20 cellular contexts compared by ENCODE assay signal in the genomic region with DNA sequence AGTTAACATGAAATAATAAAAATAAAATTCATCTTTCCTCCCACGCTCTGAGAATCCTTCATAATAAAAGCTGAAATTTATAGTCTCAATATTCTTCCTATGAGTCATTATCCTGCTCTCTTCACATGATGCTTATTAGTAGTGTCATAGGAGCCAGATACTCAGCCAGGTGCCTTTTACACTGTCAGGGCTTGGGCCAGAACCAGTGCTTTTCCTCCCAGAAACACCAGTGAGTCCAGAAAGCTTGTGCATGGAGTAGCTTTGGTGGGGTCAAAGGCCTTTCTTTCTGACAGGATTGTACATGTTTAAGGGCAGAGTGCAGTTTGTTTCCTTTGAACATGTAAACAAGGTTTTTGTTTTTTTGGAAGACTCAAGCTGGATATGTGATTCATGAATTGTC. TPM values are rescaled to one million over a fixed set of nuclear protein-coding genes. Genes with fewer than 3 reads are reported as not detected.
DNase-seq lines count a peak whose midpoint lies in the region; TF ChIP-seq lines count a peak whose summit lies in the region.
"Had no signal": no experiment of that assay in that cellular context is flagged by ENCODE, and none has a peak within 500 bp of the region (broad histone marks: within the 10 kb centered on the region; RNA-seq: fewer than 3 reads in every experiment).

No MANE protein-coding gene starts in this region.

- H3K36me3 Mint-ChIP-seq in CD8-positive, alpha-beta memory T cell: peaks cover 4 to 36% (median 11%) of the 10 kb centered on the region in 3 donors

- TF ChIP-seq CTCF in RWPE1 (conservative IDR thresholded peaks at IDR 0.05; ENCODE audit: low read depth) (no peak), osteoblast (IDR thresholded peaks at IDR 0.05; ENCODE audit: extremely low read depth, low read depth, low read length) (no peak)

- no peaks in the 10 kb centered on the region for H3K27me3 Mint-ChIP-seq in CD8-positive, alpha-beta memory T cell
- H3K27me3 Mint-ChIP-seq: stimulated activated naive CD8-positive, alpha-beta T cell treated with anti-CD3 and anti-CD28 coated beads, Interleukin-15, amount 100 ng/mL, for 72 hours; T-cell had no signal

- DNase-seq in GM03348 (ENCODE audit: low spot score) (peak; percentile 74), RWPE1 (ENCODE audit: low spot score) (peak; percentile 77), fibroblast of peridontal ligament (ENCODE audit: extremely low read depth) (peak; percentile 23), osteoblast (ENCODE audit: insufficient read length, low spot score, missing footprints) (peak; percentile 88), Kasumi-1 (lab: John Stamatoyannopoulos, UW) (no peak), ureter (ENCODE audit: low spot score) (no peak), SKM-1 (lab: John Stamatoyannopoulos, UW; ENCODE audit: unreplicated experiment) (no peak)
- no peak for DNase-seq in CD8-positive, alpha-beta memory T cell
- DNase-seq: activated gamma-delta T cell; C1 segment of cervical spinal cord; DMS79 treated with DMSO at 0.1 percent for 48 hours; gastrocnemius medialis; KG1; NCI-H1694; NCI-H510A; stimulated activated naive CD8-positive, alpha-beta T cell treated with anti-CD3 and anti-CD28 coated beads, Interleukin-15, amount 100 ng/mL, for 72 hours; T-cell; WERI-Rb-1 had no signal

- no peak overlapping the region for H2AFZ ChIP-seq in osteoblast (ENCODE audit: low read length)

- POLR2A ChIA-PET in RWPE1 (lab: Yijun Ruan, JAX; ENCODE audit: low non-redundant PET): no interaction called here
- POLR2A ChIA-PET in CD8-positive, alpha-beta memory T cell (lab: Charles Lee): no interaction called here

- peaks cover 19% of the 10 kb centered on the region for H3K36me3 ChIP-seq in osteoblast (ENCODE audit: insufficient read depth, low read length)
- H3K36me3 ChIP-seq in CD8-positive, alpha-beta memory T cell (ENCODE audit: insufficient read depth, low read length): peaks cover 14% of the 10 kb centered on the region

- peaks cover 32% of the 10 kb centered on the region for H3K79me2 ChIP-seq in osteoblast (ENCODE audit: insufficient read depth, low read length)

- H3K27ac Mint-ChIP-seq in CD8-positive, alpha-beta memory T cell: peak overlapping the region in 1 of 8 donors; percentile 44
- H3K27ac Mint-ChIP-seq: mesothelial cell of epicardium; stimulated activated naive CD8-positive, alpha-beta T cell treated with anti-CD3 and anti-CD28 coated beads, Interleukin-15, amount 100 ng/mL, for 72 hours; T-cell had no signal

- H3K4me2 ChIP-seq in osteoblast (ENCODE audit: insufficient read depth, low read length): peak overlapping the region; percentile 41

- CTCF ChIA-PET in RWPE1 (lab: Yijun Ruan, JAX): interaction anchor here (0.6 kb wide), 1 partner anchor 241 kb away, joined by 3 read pairs; no protein-coding TSS in a partner anchor
- CTCF ChIA-PET in CD8-positive, alpha-beta memory T cell (lab: Charles Lee): interaction anchor here (1.4 kb wide), 1 partner anchor 12 kb away, joined by 3 read pairs; no protein-coding TSS in a partner anchor

- H3K4me3 ChIP-seq in osteoblast (ENCODE audit: insufficient read depth, low read length): no peak overlapping the region
- H3K4me3 ChIP-seq in CD8-positive, alpha-beta memory T cell (ENCODE audit: low read length): no peak overlapping the region
- H3K4me3 ChIP-seq: gastrocnemius medialis had no signal

- no peaks in the 10 kb centered on the region for H3K9me3 Mint-ChIP-seq in CD8-positive, alpha-beta memory T cell
- H3K9me3 Mint-ChIP-seq: mesothelial cell of epicardium; stimulated activated naive CD8-positive, alpha-beta T cell treated with anti-CD3 and anti-CD28 coated beads, Interleukin-15, amount 100 ng/mL, for 72 hours; T-cell had no signal

- H4K20me1 ChIP-seq in osteoblast (ENCODE audit: insufficient read depth, low read length): no peaks in the 10 kb centered on the region

- H3K27ac ChIP-seq in RWPE1 (no peak overlapping the region), osteoblast (ENCODE audit: low read depth, low read length) (peak overlapping the region; percentile 91)
- H3K27ac ChIP-seq in CD8-positive, alpha-beta memory T cell (ENCODE audit: low read depth, low read length): no peak overlapping the region
- H3K27ac ChIP-seq: gastrocnemius medialis, neutrophil, WERI-Rb-1 had no signal

- H3K4me3 Mint-ChIP-seq in CD8-positive, alpha-beta memory T cell: no peak overlapping the region
- H3K4me3 Mint-ChIP-seq: mesothelial cell of epicardium; stimulated activated naive CD8-positive, alpha-beta T cell treated with anti-CD3 and anti-CD28 coated beads, Interleukin-15, amount 100 ng/mL, for 72 hours; T-cell had no signal

- H3K4me1 ChIP-seq in osteoblast (ENCODE audit: insufficient read depth, low read length): peaks cover 30% of the 10 kb centered on the region
- no peaks in the 10 kb centered on the region for H3K4me1 ChIP-seq in CD8-positive, alpha-beta memory T cell (ENCODE audit: insufficient read depth, low read length)

- peaks cover 4 to 12% (median 10%) of the 10 kb centered on the region in 3 donors for H3K4me1 Mint-ChIP-seq in CD8-positive, alpha-beta memory T cell

- H3K27me3 ChIP-seq in osteoblast (ENCODE audit: insufficient read depth, low read length): no peaks in the 10 kb centered on the region
- H3K27me3 ChIP-seq in CD8-positive, alpha-beta memory T cell (ENCODE audit: insufficient read depth, low read length, poor library complexity, severe bottlenecking): no peaks in the 10 kb centered on the region
- H3K27me3 ChIP-seq: gastrocnemius medialis, neutrophil had no signal

- H3K9me3 ChIP-seq in osteoblast (ENCODE audit: low read depth, low read length): no peaks in the 10 kb centered on the region
- H3K9me3 ChIP-seq in CD8-positive, alpha-beta memory T cell (ENCODE audit: low read length): no peaks in the 10 kb centered on the region
- H3K9me3 ChIP-seq: gastrocnemius medialis, neutrophil had no signal

RNA-seq across cellular contexts. Expression of a gene that starts 6.8 kb away (rescaled TPM):
- 4.4 and 4.7 TPM in 2 replicates for total RNA-seq in osteoblast
- 3.6 TPM for total RNA-seq in ureter
- 1 to 10 TPM; 7.8 to 7.9 TPM for total RNA-seq in CD8-positive, alpha-beta memory T cell
- polyA plus RNA-seq in CD8-positive, alpha-beta memory T cell: 0.82 TPM

RNA-seq across cellular contexts. Expression of a gene that starts 19.1 kb away (rescaled TPM):
- total RNA-seq in osteoblast (27.9 and 30.6 TPM in 2 replicates), ureter (12.1 TPM)
- 10 to 100 TPM; 31.0 to 34.6 TPM for total RNA-seq in CD8-positive, alpha-beta memory T cell
- 4.6 TPM for polyA plus RNA-seq in CD8-positive, alpha-beta memory T cell

Comparison
In these comparisons a context has a peak if more than half of its experiments do, and no peak if none do; other contexts are left out.
1. DNase-seq: peak in GM03348 (single experiment), RWPE1 (single experiment), fibroblast of peridontal ligament (single experiment) and osteoblast (single experiment); none in Kasumi-1 (0 of 2), ureter (single experiment), CD8-positive, alpha-beta memory T cell (0 of 5) and SKM-1 (single experiment).